ENCODE assay signal across 8 cellular contexts in genomic region chr3:94234177-94234788, GRCh38.
DNase-seq lines count a peak whose midpoint lies in the region; ATAC-seq and TF ChIP-seq lines count a peak whose summit lies in the region.

No MANE protein-coding gene starts in this region.

- H3K4me3 ChIP-seq in SJCRH30 (no peak overlapping the region), aorta (ENCODE audit: low read length in 2 of 2) (no peak overlapping the region)

- DNase-seq in stimulated activated CD4-positive, alpha-beta T cell treated with anti-CD3 and anti-CD28 coated beads, Interleukin-15, amount 100 ng/mL, for 24 hours: peak; percentile 7
- no peak for DNase-seq in stimulated activated CD4-positive, alpha-beta T cell treated with anti-CD3 and anti-CD28 coated beads, Interleukin-4, amount 100 ng/mL, for 24 hours
- DNase-seq in SJCRH30: peak; percentile 28 to 76
- peak in 1 of 2 donors; percentile 45 for DNase-seq in foreskin keratinocyte
- peak in 1 of 2 donors; percentile 8 for DNase-seq in stimulated activated naive CD8-positive, alpha-beta T cell treated with anti-CD3 and anti-CD28 coated beads, Interleukin-15, amount 100 ng/mL, for 72 hours
- DNase-seq in aorta: no peak

- intact Hi-C loops in aorta (cut with DNase I): no loop called here

- H3K9me3 Mint-ChIP-seq in stimulated activated naive CD8-positive, alpha-beta T cell treated with anti-CD3 and anti-CD28 coated beads, Interleukin-15, amount 100 ng/mL, for 72 hours: no peaks in the 10 kb centered on the region

- 18 to 22% methylated on average over 4 of the region's 4 CpGs for WGBS in aorta, 2 donors

- TF ChIP-seq CTCF in foreskin keratinocyte (conservative IDR thresholded peaks at IDR 0.05): peak; percentile 81

- ATAC-seq in HG03432 (IDR thresholded peaks at IDR 0.05; ENCODE audit: unreplicated experiment): peak; percentile 85
- ATAC-seq in foreskin keratinocyte: peak; percentile 87
- peak; percentile 48 for ATAC-seq in stimulated activated naive CD8-positive, alpha-beta T cell treated with anti-CD3 and anti-CD28 coated beads, Interleukin-15, amount 100 ng/mL, for 72 hours
- no peak for ATAC-seq in HG03175 (IDR thresholded peaks at IDR 0.05; ENCODE audit: unreplicated experiment)
- ATAC-seq in aorta (ENCODE audit: low FRiP score): no peak

- H3K27me3 ChIP-seq in SJCRH30 (no peaks in the 10 kb centered on the region), foreskin keratinocyte (no peaks in the 10 kb centered on the region), aorta (ENCODE audit: control insufficient read depth in 1 of 2, insufficient read depth in 2 of 2, low read length in 1 of 2) (no peaks in the 10 kb centered on the region)

- no peak overlapping the region for H3K4me3 Mint-ChIP-seq in stimulated activated naive CD8-positive, alpha-beta T cell treated with anti-CD3 and anti-CD28 coated beads, Interleukin-15, amount 100 ng/mL, for 72 hours

- H3K4me1 ChIP-seq in SJCRH30: no peaks in the 10 kb centered on the region
- no peaks in the 10 kb centered on the region for H3K4me1 ChIP-seq in foreskin keratinocyte
- H3K4me1 ChIP-seq in aorta (ENCODE audit: control insufficient read depth in 1 of 2, insufficient read depth in 2 of 2, low read length in 2 of 2): no peaks in the 10 kb centered on the region

- H3K4me1 Mint-ChIP-seq in stimulated activated naive CD8-positive, alpha-beta T cell treated with anti-CD3 and anti-CD28 coated beads, Interleukin-15, amount 100 ng/mL, for 72 hours: no peaks in the 10 kb centered on the region

- H3K27ac ChIP-seq in SJCRH30 (no peak overlapping the region), foreskin keratinocyte (no peak overlapping the region), aorta (ENCODE audit: low read depth in 1 of 2, low read length in 2 of 2) (no peak overlapping the region)

- H3K36me3 ChIP-seq in SJCRH30 (no peaks in the 10 kb centered on the region), aorta (ENCODE audit: control insufficient read depth in 1 of 2, insufficient read depth in 2 of 2, low read length in 1 of 2) (no peaks in the 10 kb centered on the region)

- H3K27me3 Mint-ChIP-seq in stimulated activated naive CD8-positive, alpha-beta T cell treated with anti-CD3 and anti-CD28 coated beads, Interleukin-15, amount 100 ng/mL, for 72 hours: no peaks in the 10 kb centered on the region

- H3K9me3 ChIP-seq in SJCRH30 (replicated peaks): no peaks in the 10 kb centered on the region
- H3K9me3 ChIP-seq in aorta (ENCODE audit: control insufficient read depth, low read length): no peaks in the 10 kb centered on the region

- H3K27ac Mint-ChIP-seq in stimulated activated naive CD8-positive, alpha-beta T cell treated with anti-CD3 and anti-CD28 coated beads, Interleukin-15, amount 100 ng/mL, for 72 hours: no peak overlapping the region

Comparison
In these comparisons a context has a peak if more than half of its experiments do, and no peak if none do; other contexts are left out.
1. DNase-seq: peak in stimulated activated CD4-positive, alpha-beta T cell treated with anti-CD3 and anti-CD28 coated beads, Interleukin-15, amount 100 ng/mL, for 24 hours (single experiment) and SJCRH30 (2 of 2); none in stimulated activated CD4-positive, alpha-beta T cell treated with anti-CD3 and anti-CD28 coated beads, Interleukin-4, amount 100 ng/mL, for 24 hours (single experiment) and aorta (0 of 2).
2. ATAC-seq: peak in HG03432 (single experiment), foreskin keratinocyte (single experiment) and stimulated activated naive CD8-positive, alpha-beta T cell treated with anti-CD3 and anti-CD28 coated beads, Interleukin-15, amount 100 ng/mL, for 72 hours (single experiment); none in HG03175 (single experiment) and aorta (single experiment).